Comparison of ENCODE assay signal across 18 cellular contexts in genomic region chr9:115292584-115293271, GRCh38.
DNase-seq lines count a peak whose midpoint lies in the region; ATAC-seq and TF ChIP-seq lines count a peak whose summit lies in the region.
"Had no signal": no experiment of that assay in that cellular context is flagged by ENCODE, and none has a peak within 500 bp of the region (broad histone marks: within the 10 kb centered on the region; RNA-seq: fewer than 3 reads in every experiment).

No MANE protein-coding gene starts in this region.

- no peak overlapping the region for H4K5ac ChIP-seq in mesendoderm (ENCODE audit: low read length)

- H3K56ac ChIP-seq in mesendoderm (ENCODE audit: low read length): no peak overlapping the region

- peaks cover 12% of the 10 kb centered on the region for H3K4me1 ChIP-seq in mesendoderm (ENCODE audit: control insufficient read depth, low read depth, low read length)
- peaks cover 0 to 35% (median 23%) of the 10 kb centered on the region in 4 donors for H3K4me1 ChIP-seq in tibial artery
- H3K4me1 ChIP-seq: BE2C, thyroid gland had no signal

- no peak overlapping the region for H3K4me3 ChIP-seq in mesendoderm (ENCODE audit: low read length)
- H3K4me3 ChIP-seq in tibial artery: no peak overlapping the region
- H3K4me3 ChIP-seq: right atrium auricular region, thyroid gland had no signal

- no CpG with 5 or more reads among the region's 4 CpGs for WGBS in mesendoderm (ENCODE audit: extremely low coverage, insufficient coverage, low lambda C conversion rate)

- H2BK120ac ChIP-seq in mesendoderm (ENCODE audit: low read depth, low read length): no peak overlapping the region

- no peak overlapping the region for H3K4me2 ChIP-seq in mesendoderm (ENCODE audit: low read length)

- H2AK5ac ChIP-seq in mesendoderm (ENCODE audit: low read length): peak overlapping the region; percentile 22

- intact Hi-C loops in tibial artery (cut with DNase I; ENCODE audit: low total_unique reads): no loop called here

- H3K18ac ChIP-seq in mesendoderm (ENCODE audit: low read length): peak overlapping the region; percentile 1

- no peaks in the 10 kb centered on the region for H3K9me3 ChIP-seq in tibial artery
- H3K9me3 ChIP-seq: BE2C, right atrium auricular region, thyroid gland had no signal

- no peak overlapping the region for H4K8ac ChIP-seq in mesendoderm (ENCODE audit: low read depth, low read length)

- ATAC-seq in activated CD4-positive, CD25-positive, alpha-beta regulatory T cell treated with anti-CD3 and anti-CD28 coated beads, Interleukin-2, amount 50 U/mL, for 24 hours: no peak
- ATAC-seq: stimulated activated memory B cell treated with anti-CD40 and anti-IgM and Interleukin-4, amounts not matched to agents 10 μg/mL and 1 μg/mL and 100 μg/mL, for 72 hours had no signal

- no peaks in the 10 kb centered on the region for H3K79me2 ChIP-seq in mesendoderm (ENCODE audit: control insufficient read depth, insufficient read depth, low read length)

- no peak overlapping the region for H2BK15ac ChIP-seq in mesendoderm (replicated peaks; ENCODE audit: low read depth)

- TF ChIP-seq CTCF in VCaP (conservative IDR thresholded peaks at IDR 0.05) (no peak), tibial artery (IDR thresholded peaks at IDR 0.05) (no peak)

- no peak overlapping the region for H2BK5ac ChIP-seq in mesendoderm (ENCODE audit: low read length)

- H3K79me1 ChIP-seq in mesendoderm (ENCODE audit: low read length): no peaks in the 10 kb centered on the region

- H3K4ac ChIP-seq in mesendoderm (ENCODE audit: low read depth, low read length): no peak overlapping the region

- DNase-seq in GM03348 (ENCODE audit: low spot score) (peak; percentile 21), mesendoderm (peak; percentile 32), tibial artery (no peak), SKM-1 (lab: John Stamatoyannopoulos, UW; ENCODE audit: unreplicated experiment) (no peak), NCI-H1436 (lab: John Stamatoyannopoulos, UW) (no peak)
- DNase-seq: activated CD4-positive, alpha-beta T cell treated with anti-CD3 and anti-CD28 coated beads, Interleukin-2, amount 10 ng/mL, durations not matched to agents 24 days and 14 days; activated CD8-positive, alpha-beta memory T cell treated with anti-CD3 and anti-CD28 coated beads, Interleukin-2, amount 50 U/mL, for 4 hours; BE2C; DMS 273 treated with DMSO at 0.1 percent for 48 hours; NCI-H1694 treated with DMSO at 0.1 percent for 48 hours; NK-92 treated with Interleukin-12 subunit alpha and Interleukin-12 subunit beta, amount 100 ng/mL, for 24 hours; nucleus accumbens; thyroid gland had no signal

- no peak overlapping the region for H3K9ac ChIP-seq in mesendoderm (ENCODE audit: low read length)

- H3K36me3 ChIP-seq in mesendoderm (ENCODE audit: control insufficient read depth, insufficient read depth, low read length): no peaks in the 10 kb centered on the region
- no peaks in the 10 kb centered on the region for H3K36me3 ChIP-seq in tibial artery
- H3K36me3 ChIP-seq: BE2C, right atrium auricular region, thyroid gland had no signal

- H3K23ac ChIP-seq in mesendoderm (ENCODE audit: low read length): no peak overlapping the region

- H3K27me3 ChIP-seq in mesendoderm (ENCODE audit: insufficient read depth, low read length, poor library complexity) (no peaks in the 10 kb centered on the region), tibial artery (no peaks in the 10 kb centered on the region)
- H3K27me3 ChIP-seq: BE2C, right atrium auricular region, thyroid gland had no signal

- H3K27ac ChIP-seq in VCaP (peak overlapping the region; percentile 50), mesendoderm (ENCODE audit: low read depth, low read length) (peak overlapping the region; percentile 14), tibial artery (peak overlapping the region; percentile 44 to 63)
- H3K27ac ChIP-seq: HL-60, right atrium auricular region, thyroid gland had no signal

Comparison
In these comparisons a context has a peak if more than half of its experiments do, and no peak if none do; other contexts are left out.
1. DNase-seq: peak in GM03348 (single experiment) and mesendoderm (single experiment); none in tibial artery (0 of 2), SKM-1 (single experiment) and NCI-H1436 (single experiment).
2. Peak in every context shown above with its lines, with median percentiles within 50 percentile points of each other: H3K27ac ChIP-seq.